In genomic region chr19:11261902-11262839, GRCh38 we compare ENCODE assay signal across 8 cellular contexts. TPM values are rescaled to one million over a fixed set of nuclear protein-coding genes. Genes with fewer than 3 reads are reported as not detected.
A peak's percentile ranks its signal among the peaks of the same experiment; 100 is the strongest.
DNase-seq lines count a peak whose midpoint lies in the region; ATAC-seq lines count a peak whose summit lies in the region.

Gene DOCK6 (minus strand): TSS chr19:11262524. CDS start chr19:11262440, 84 bp downstream.

- DNase-seq in CD1c-positive myeloid dendritic cell (ENCODE audit: extremely low spot score) (peak; percentile 23), Right ventricle myocardium superior (peak; percentile 65), posterior vena cava (ENCODE audit: low spot score) (no peak)
- peak; percentile 28 for DNase-seq in activated naive CD4-positive, alpha-beta T cell treated with anti-CD3 and anti-CD28 coated beads, Interleukin-2, amount 10 ng/mL, durations not matched to agents 7 days and 5 days
- no peak for DNase-seq in stimulated activated naive CD4-positive, alpha-beta T cell (lab: John Stamatoyannopoulos, UW)

- CTCF ChIA-PET in activated naive CD4-positive, alpha-beta T cell treated with anti-CD3 and anti-CD28 coated beads, Interleukin-2, amount 10 ng/mL, durations not matched to agents 7 days and 5 days (lab: Charles Lee) = interaction anchor here (1.1 kb wide), 1 partner anchor 20 kb away, joined by 3 read pairs; no protein-coding TSS in a partner anchor

- intact Hi-C loops in Right ventricle myocardium superior (cut with DNase I) = no loop called here
- intact Hi-C loops in posterior vena cava (cut with DNase I) = no loop called here

- peak; percentile 75 for ATAC-seq in Right ventricle myocardium superior (ENCODE audit: poor library complexity)
- no peak for ATAC-seq in HG03135 (IDR thresholded peaks at IDR 0.05; ENCODE audit: unreplicated experiment)
- no peak for ATAC-seq in HG03432 (IDR thresholded peaks at IDR 0.05; ENCODE audit: unreplicated experiment)

- H3K36me3 ChIP-seq in HUES48 (ENCODE audit: control insufficient read depth, insufficient read depth, low read length) = no peaks in the 10 kb centered on the region

- peak within 1 kb of the TSS; percentile 28 for H3K27ac ChIP-seq in HUES48 (ENCODE audit: low read depth, low read length)

- H3K36me3 Mint-ChIP-seq in activated naive CD4-positive, alpha-beta T cell treated with anti-CD3 and anti-CD28 coated beads, Interleukin-2, amount 10 ng/mL, durations not matched to agents 7 days and 5 days = no peaks in the 10 kb centered on the region

- peak within 1 kb of the TSS; percentile 37 for H3K27ac Mint-ChIP-seq in activated naive CD4-positive, alpha-beta T cell treated with anti-CD3 and anti-CD28 coated beads, Interleukin-2, amount 10 ng/mL, durations not matched to agents 7 days and 5 days

- peaks cover 82% of the 10 kb centered on the region for H3K27me3 Mint-ChIP-seq in activated naive CD4-positive, alpha-beta T cell treated with anti-CD3 and anti-CD28 coated beads, Interleukin-2, amount 10 ng/mL, durations not matched to agents 7 days and 5 days

- H3K9me3 ChIP-seq in HUES48 (ENCODE audit: control insufficient read depth, insufficient read depth, low read length) = no peaks in the 10 kb centered on the region

- H3K9ac ChIP-seq in HUES48 (ENCODE audit: low read depth, low read length) = no peak within 1 kb of the TSS; the same call in 1 of the 2 replicates

- H3K9me3 Mint-ChIP-seq in activated naive CD4-positive, alpha-beta T cell treated with anti-CD3 and anti-CD28 coated beads, Interleukin-2, amount 10 ng/mL, durations not matched to agents 7 days and 5 days = no peaks in the 10 kb centered on the region

- peak within 1 kb of the TSS; percentile 77 for H3K4me3 ChIP-seq in HUES48 (ENCODE audit: low read depth, low read length)

- H3K4me3 Mint-ChIP-seq in activated naive CD4-positive, alpha-beta T cell treated with anti-CD3 and anti-CD28 coated beads, Interleukin-2, amount 10 ng/mL, durations not matched to agents 7 days and 5 days = peak within 1 kb of the TSS; percentile 35

- H3K4me1 Mint-ChIP-seq in activated naive CD4-positive, alpha-beta T cell treated with anti-CD3 and anti-CD28 coated beads, Interleukin-2, amount 10 ng/mL, durations not matched to agents 7 days and 5 days = peaks cover 3% of the 10 kb centered on the region

- no peaks in the 10 kb centered on the region for H3K4me1 ChIP-seq in HUES48 (ENCODE audit: control insufficient read depth, insufficient read depth, low read length)

- no peaks in the 10 kb centered on the region for H3K27me3 ChIP-seq in HUES48 (ENCODE audit: control insufficient read depth, insufficient read depth, low read length)

RNA-seq across cellular contexts. Expression of gene DOCK6, which starts in this region (rescaled TPM):
- total RNA-seq in Right ventricle myocardium superior = 32.0 TPM
- total RNA-seq in posterior vena cava = 10 to 100 TPM; 50.0 to 73.2 TPM

Comparison
In these comparisons a context has a peak if more than half of its experiments do, and no peak if none do; other contexts are left out.
1. DNase-seq: peak in CD1c-positive myeloid dendritic cell (single experiment), activated naive CD4-positive, alpha-beta T cell treated with anti-CD3 and anti-CD28 coated beads, Interleukin-2, amount 10 ng/mL, durations not matched to agents 7 days and 5 days (single experiment) and Right ventricle myocardium superior (single experiment); none in posterior vena cava (single experiment) and stimulated activated naive CD4-positive, alpha-beta T cell (0 of 6).